ENCODE assay signal across 16 cellular contexts in genomic region chr10:99304027-99304856, GRCh38. TPM values are rescaled to one million over a fixed set of nuclear protein-coding genes. Genes with fewer than 3 reads are reported as not detected.
DNase-seq lines count a peak whose midpoint lies in the region; ATAC-seq and TF ChIP-seq lines count a peak whose summit lies in the region.
"Had no signal": no experiment of that assay in that cellular context is flagged by ENCODE, and none has a peak within 500 bp of the region (broad histone marks: within the 10 kb centered on the region; RNA-seq: fewer than 3 reads in every experiment).

No MANE protein-coding gene starts in this region.

- H3K36me3 ChIP-seq in prostate gland: no peaks in the 10 kb centered on the region
- no peaks in the 10 kb centered on the region for H3K36me3 ChIP-seq in sigmoid colon
- H3K36me3 ChIP-seq: colonic mucosa, tibial artery had no signal

- H3K27ac ChIP-seq in prostate gland: no peak overlapping the region
- H3K27ac ChIP-seq in sigmoid colon: peak overlapping the region in 1 of 4 donors; percentile 7
- H3K27ac ChIP-seq: colonic mucosa, tibial artery had no signal

- H3K4me3 ChIP-seq in epithelial cell of proximal tubule (ENCODE audit: low read depth, low read length): no peak overlapping the region
- H3K4me3 ChIP-seq in prostate gland: no peak overlapping the region
- no peak overlapping the region for H3K4me3 ChIP-seq in sigmoid colon
- H3K4me3 ChIP-seq: colonic mucosa, tibial artery had no signal

- TF ChIP-seq EP300 in sigmoid colon (IDR thresholded peaks at IDR 0.05): no peak

- TF ChIP-seq CTCF in epithelial cell of proximal tubule (conservative IDR thresholded peaks at IDR 0.05; ENCODE audit: low read depth, low read length) (no peak), prostate gland (IDR thresholded peaks at IDR 0.05) (no peak), sigmoid colon (IDR thresholded peaks at IDR 0.05) (no peak)

- peaks cover 4% of the 10 kb centered on the region for H3K4me1 ChIP-seq in prostate gland (replicated peaks)
- peaks cover 0 to 10% (median 5%) of the 10 kb centered on the region in 4 donors for H3K4me1 ChIP-seq in sigmoid colon
- H3K4me1 ChIP-seq: colonic mucosa had no signal

- intact Hi-C loops in prostate gland (cut with DNase I) (no loop called here), sigmoid colon (cut with DNase I) (no loop called here)

- ATAC-seq in HG02840 (IDR thresholded peaks at IDR 0.05; ENCODE audit: low FRiP score, unreplicated experiment): no peak
- ATAC-seq: stimulated activated memory B cell treated with anti-CD40 and anti-IgM and Interleukin-4, amounts not matched to agents 10 μg/mL and 1 μg/mL and 100 μg/mL, for 72 hours had no signal

- DNase-seq in NCI-H1694 (lab: John Stamatoyannopoulos, UW) (peak; percentile 4), NCI-H1694 treated with DMSO at 0.1 percent for 48 hours (lab: John Stamatoyannopoulos, UW) (no peak), HS-27A (ENCODE audit: low read depth) (peak; percentile 40), epithelial cell of proximal tubule (ENCODE audit: low read depth) (peak; percentile 9), prostate gland (ENCODE audit: low spot score) (peak; percentile 51), NCI-H128 (lab: John Stamatoyannopoulos, UW; ENCODE audit: unreplicated experiment) (no peak), sigmoid colon (no peak)
- DNase-seq: activated T-cell treated with anti-CD3 and anti-CD28 coated beads, Interleukin-2, amount 50 U/mL, for 24 hours; colonic mucosa; DMS79 treated with DMSO at 0.1 percent for 48 hours; hippocampal formation; MV-4-11; stimulated activated CD4-positive, alpha-beta T cell treated with anti-CD3 and anti-CD28 coated beads, Interleukin-15, amount 100 ng/mL, for 24 hours; tibial artery had no signal

- H3K27me3 ChIP-seq in prostate gland (replicated peaks; ENCODE audit: insufficient read depth) (no peaks in the 10 kb centered on the region), sigmoid colon (no peaks in the 10 kb centered on the region)
- H3K27me3 ChIP-seq: colonic mucosa, tibial artery had no signal

- no peak for TF ChIP-seq POLR2A in prostate gland (IDR thresholded peaks at IDR 0.05)
- TF ChIP-seq POLR2A in sigmoid colon (IDR thresholded peaks at IDR 0.05): no peak

- 10% methylated on average over 3 of the region's 3 CpGs for WGBS in prostate gland
- 11 to 38% methylated on average over 3 of the region's 3 CpGs for WGBS in sigmoid colon, 2 donors

- no peaks in the 10 kb centered on the region for H3K9me3 ChIP-seq in prostate gland
- peaks cover 0 to 5% (median 2%) of the 10 kb centered on the region in 4 donors for H3K9me3 ChIP-seq in sigmoid colon
- H3K9me3 ChIP-seq: colonic mucosa had no signal

RNA-seq across cellular contexts. Expression of gene CNNM1, which starts 24.9 kb away (rescaled TPM):
- total RNA-seq in epithelial cell of proximal tubule: 0.22 and 0.63 TPM in 2 replicates
- total RNA-seq in prostate gland: 10 to 100 TPM in 1 of 2 donors, 1 to 10 TPM in 1; 4.2 to 36.1 TPM
- 1 to 10 TPM; 1.1 to 2.2 (median 1.2) TPM for total RNA-seq in sigmoid colon
- under 1 TPM in 1 of 3 donors, not detected in 2; 0.23 TPM for polyA plus RNA-seq in sigmoid colon

Comparison
In these comparisons a context has a peak if more than half of its experiments do, and no peak if none do; other contexts are left out.
1. DNase-seq: peak in NCI-H1694 (single experiment), HS-27A (single experiment), epithelial cell of proximal tubule (single experiment) and prostate gland (single experiment); none in NCI-H1694 treated with DMSO at 0.1 percent for 48 hours (single experiment), NCI-H128 (single experiment) and sigmoid colon (single experiment).